In the genomic region with DNA sequence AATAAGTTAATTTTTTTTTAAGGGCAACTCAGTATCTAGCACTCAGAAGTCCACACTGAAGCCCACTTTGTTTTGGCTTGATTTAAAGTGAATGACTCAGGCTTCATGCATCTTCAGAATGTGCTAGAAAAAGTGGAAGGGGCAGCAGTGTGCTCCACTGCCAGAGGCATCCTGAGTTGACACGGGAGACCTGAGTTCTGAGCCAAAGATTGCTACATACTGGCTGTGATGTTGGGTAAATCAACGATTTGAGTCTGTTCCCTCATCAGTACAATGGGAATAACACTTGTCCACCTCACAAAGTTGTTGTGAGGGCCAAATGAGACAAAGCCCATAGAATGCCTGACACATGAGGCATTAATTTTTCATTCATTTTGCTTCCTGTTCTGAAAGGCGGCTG, we compare ENCODE assay signal across 8 cellular contexts. TPM values are rescaled to one million over a fixed set of nuclear protein-coding genes. Genes with fewer than 3 reads are reported as not detected.
DNase-seq lines count a peak whose midpoint lies in the region; ATAC-seq, FAIRE-seq and TF ChIP-seq lines count a peak whose summit lies in the region.

No MANE protein-coding gene starts in this region.

- DNase-seq in 8988T, result peak; percentile 65
- peak; percentile 95 for DNase-seq in HS-27A (ENCODE audit: low read depth)
- no peak for DNase-seq in activated naive CD8-positive, alpha-beta T cell treated with anti-CD3 and anti-CD28 coated beads, Interleukin-2, amount 50 U/mL, for 24 hours
- peak; percentile 87 for DNase-seq in right atrium auricular region (ENCODE audit: low spot score)
- no peak for DNase-seq in small intestine
- DNase-seq in NCI-H1048 (lab: John Stamatoyannopoulos, UW), result no peak
- DNase-seq in NCI-H1105 treated with DMSO at 0.1 percent for 48 hours (lab: John Stamatoyannopoulos, UW), result no peak

- no peak for FAIRE-seq in small intestine (lab: Jason Lieb, UNC)

- TF ChIP-seq CTCF in right atrium auricular region (IDR thresholded peaks at IDR 0.05), result no peak

- peak overlapping the region in 1 of 2 donors; percentile 36 for H3K4me3 ChIP-seq in right atrium auricular region
- H3K4me3 ChIP-seq in small intestine (ENCODE audit: low read depth in 1 of 2, low read length in 2 of 2), result no peak overlapping the region

- H3K9me3 ChIP-seq in right atrium auricular region (no peaks in the 10 kb centered on the region), small intestine (ENCODE audit: control insufficient read depth, low read depth) (no peaks in the 10 kb centered on the region)

- H3K27ac ChIP-seq in right atrium auricular region (peak overlapping the region; percentile 86 to 93), small intestine (ENCODE audit: low read depth in 1 of 2, low read length in 1 of 2) (peak overlapping the region; percentile 39 to 93)

- peaks cover 50% of the 10 kb centered on the region for H3K4me1 Mint-ChIP-seq in activated naive CD8-positive, alpha-beta T cell treated with anti-CD3 and anti-CD28 coated beads, Interleukin-2, amount 50 U/mL, for 24 hours

- H3K27me3 ChIP-seq in right atrium auricular region, result no peaks in the 10 kb centered on the region
- H3K27me3 ChIP-seq in small intestine (ENCODE audit: control insufficient read depth in 2 of 2, insufficient read depth in 2 of 2, low read length in 2 of 2), result no peaks in the 10 kb centered on the region

- H3K9me3 Mint-ChIP-seq in activated naive CD8-positive, alpha-beta T cell treated with anti-CD3 and anti-CD28 coated beads, Interleukin-2, amount 50 U/mL, for 24 hours, result no peaks in the 10 kb centered on the region

- H3K4me3 Mint-ChIP-seq in activated naive CD8-positive, alpha-beta T cell treated with anti-CD3 and anti-CD28 coated beads, Interleukin-2, amount 50 U/mL, for 24 hours, result no peak overlapping the region

- peak overlapping the region; percentile 88 for H3K27ac Mint-ChIP-seq in activated naive CD8-positive, alpha-beta T cell treated with anti-CD3 and anti-CD28 coated beads, Interleukin-2, amount 50 U/mL, for 24 hours

- 36 to 39% (median 39%) methylated on average over 3 of the region's 3 CpGs for WGBS in small intestine, 3 donors

- peaks cover 19% of the 10 kb centered on the region for H3K36me3 Mint-ChIP-seq in activated naive CD8-positive, alpha-beta T cell treated with anti-CD3 and anti-CD28 coated beads, Interleukin-2, amount 50 U/mL, for 24 hours (ENCODE audit: low read depth)

- H3K36me3 ChIP-seq in right atrium auricular region (peaks cover 57% of the 10 kb centered on the region), small intestine (ENCODE audit: control insufficient read depth in 2 of 2, insufficient read depth in 2 of 2, low read length in 2 of 2) (peaks cover 3 to 16% of the 10 kb centered on the region in 2 donors)

- H3K4me1 ChIP-seq in right atrium auricular region, result peaks cover 0 to 75% of the 10 kb centered on the region in 2 donors
- peaks cover 0 to 2% of the 10 kb centered on the region in 2 donors for H3K4me1 ChIP-seq in small intestine (ENCODE audit: control insufficient read depth in 2 of 2, insufficient read depth in 1 of 2, low read depth in 1 of 2, low read length in 1 of 2)

- H3K27me3 Mint-ChIP-seq in activated naive CD8-positive, alpha-beta T cell treated with anti-CD3 and anti-CD28 coated beads, Interleukin-2, amount 50 U/mL, for 24 hours, result no peaks in the 10 kb centered on the region

- no peak for ATAC-seq in activated naive CD8-positive, alpha-beta T cell treated with anti-CD3 and anti-CD28 coated beads, Interleukin-2, amount 50 U/mL, for 24 hours
- ATAC-seq in HG02623 (IDR thresholded peaks at IDR 0.05; ENCODE audit: unreplicated experiment), result no peak

RNA-seq across cellular contexts. Expression of gene TMEM43, which starts 19.0 kb away (rescaled TPM):
- 100 to 1,000 TPM in 1 of 2 donors, 10 to 100 TPM in 1; 91.8 to 142 TPM for total RNA-seq in right atrium auricular region
- 10 to 100 TPM; 11.9 to 37.5 (median 15.0) TPM for polyA plus RNA-seq in small intestine

RNA-seq across cellular contexts. Expression of gene CHCHD4, which starts 19.2 kb away (rescaled TPM):
- 10 to 100 TPM; 24.3 to 32.3 TPM for total RNA-seq in right atrium auricular region
- polyA plus RNA-seq in small intestine, result 10 to 100 TPM; 21.9 to 42.3 (median 31.1) TPM

RNA-seq across cellular contexts. Expression of gene XPC, which starts 34.6 kb away (rescaled TPM):
- total RNA-seq in right atrium auricular region, result 10 to 100 TPM; 15.7 to 18.3 TPM
- 10 to 100 TPM; 17.3 to 25.5 (median 23.2) TPM for polyA plus RNA-seq in small intestine

RNA-seq across cellular contexts. Expression of gene LSM3, which starts 34.8 kb away (rescaled TPM):
- total RNA-seq in right atrium auricular region, result 10 to 100 TPM; 15.0 to 15.4 TPM
- 10 to 100 TPM; 13.0 to 18.4 (median 14.3) TPM for polyA plus RNA-seq in small intestine

Comparison
In these comparisons a context has a peak if more than half of its experiments do, and no peak if none do; other contexts are left out.
1. DNase-seq: peak in 8988T (single experiment), HS-27A (single experiment) and right atrium auricular region (single experiment); none in activated naive CD8-positive, alpha-beta T cell treated with anti-CD3 and anti-CD28 coated beads, Interleukin-2, amount 50 U/mL, for 24 hours (single experiment), small intestine (single experiment), NCI-H1048 (single experiment) and NCI-H1105 treated with DMSO at 0.1 percent for 48 hours (single experiment).